17 cellular contexts compared by ENCODE assay signal in genomic region chr9:85744481-85744880, GRCh38. TPM values are rescaled to one million over a fixed set of nuclear protein-coding genes. Genes with fewer than 3 reads are reported as not detected.
DNase-seq lines count a peak whose midpoint lies in the region; ATAC-seq and TF ChIP-seq lines count a peak whose summit lies in the region.
"Had no signal": no experiment of that assay in that cellular context is flagged by ENCODE, and none has a peak within 500 bp of the region (broad histone marks: within the 10 kb centered on the region; RNA-seq: fewer than 3 reads in every experiment).

No MANE protein-coding gene starts in this region.

- RAD21 ChIA-PET in HCT116 (lab: Charles Lee; ENCODE audit: low non-redundant PET in 1 of 2, low total read pairs in 2 of 2, uncharacterized antibody in 2 of 2, unreplicated experiment in 2 of 2): no interaction called here

- H3K36me3 ChIP-seq in HCT116 (ENCODE audit: control insufficient read depth in 1 of 2, insufficient read depth in 2 of 2, low read length in 2 of 2) (no peaks in the 10 kb centered on the region), neural progenitor cell (no peaks in the 10 kb centered on the region)

- peaks cover 17 to 32% of the 10 kb centered on the region in 2 experiments for H3K4me1 ChIP-seq in HCT116 (ENCODE audit: control insufficient read depth in 1 of 2, insufficient read depth in 2 of 2, low read length in 2 of 2)
- peaks cover 27% of the 10 kb centered on the region for H3K4me1 ChIP-seq in neural progenitor cell

- H3K27me3 ChIP-seq in HCT116 (ENCODE audit: insufficient read depth, low read length): peaks cover 10% of the 10 kb centered on the region; the same call in 1 of the 2 replicates
- H3K27me3 ChIP-seq in neural progenitor cell: no peaks in the 10 kb centered on the region

- no peak for ATAC-seq in activated CD4-positive, alpha-beta T cell treated with anti-CD3 and anti-CD28 coated beads for 36 hours
- ATAC-seq in HCT116 (no peak), GM18502 (IDR thresholded peaks at IDR 0.05; ENCODE audit: poor library complexity, unreplicated experiment) (no peak)
- no peak for ATAC-seq in effector memory CD8-positive, alpha-beta T cell (replicated peaks)
- ATAC-seq: A549 had no signal

- H4K20me1 ChIP-seq in HCT116 (ENCODE audit: insufficient read depth): no peaks in the 10 kb centered on the region
- peaks cover 15% of the 10 kb centered on the region for H4K20me1 ChIP-seq in neural progenitor cell (ENCODE audit: low read depth)

- no peak for DNase-seq in activated CD4-positive, alpha-beta T cell treated with anti-CD3 and anti-CD28 coated beads for 36 hours
- no peak for DNase-seq in activated CD4-positive, alpha-beta T cell treated with anti-CD3 and anti-CD28 coated beads, Interleukin-2, amount 50 U/mL, for 4 hours
- DNase-seq in HCT116 (ENCODE audit: low read depth, low spot score) (no peak), neural progenitor cell (ENCODE audit: low spot score) (no peak), UCSD-AML1 (lab: John Stamatoyannopoulos, UW; ENCODE audit: unreplicated experiment) (no peak)
- DNase-seq in effector memory CD8-positive, alpha-beta T cell: no peak
- DNase-seq in activated effector memory CD4-positive, alpha-beta T cell treated with anti-CD3 and anti-CD28 coated beads, Interleukin-2, amount 50 U/mL, for 16 hours: no peak
- DNase-seq: CD4-positive, CD25-positive, alpha-beta regulatory T cell; DMS79 treated with DMSO at 0.1 percent for 48 hours; GDM1; HFFc6; KG1; NCI-H187 treated with DMSO at 0.1 percent for 48 hours; NCI-H446; SHP77 treated with DMSO at 0.1 percent for 48 hours had no signal

- H3K4me3 ChIP-seq in HCT116 (replicated peaks in 1 of 2; ENCODE audit: low read depth in 1 of 2, low read length in 2 of 2) (no peak overlapping the region), neural progenitor cell (no peak overlapping the region)

- intact Hi-C loops in activated CD4-positive, alpha-beta T cell treated with anti-CD3 and anti-CD28 coated beads for 36 hours (cut with DNase I, micrococcal nuclease): loop anchor here in 1 of 2 experiments (5.0 kb wide), 1 partner anchor 608 kb away; the partner anchor contains the start of gene TUT7
- intact Hi-C loops in HCT116 (cut with micrococcal nuclease): no loop called here

- H3K4me3 Mint-ChIP-seq in activated CD4-positive, alpha-beta T cell treated with anti-CD3 and anti-CD28 coated beads for 36 hours: no peak overlapping the region
- peak overlapping the region in 1 of 2 donors; percentile 75 for H3K4me3 Mint-ChIP-seq in effector memory CD8-positive, alpha-beta T cell
- no peak overlapping the region for H3K4me3 Mint-ChIP-seq in neural progenitor cell
- H3K4me3 Mint-ChIP-seq: HFFc6 had no signal

- POLR2A ChIA-PET in activated CD4-positive, alpha-beta T cell treated with anti-CD3 and anti-CD28 coated beads for 36 hours (lab: Charles Lee): no interaction called here
- POLR2A ChIA-PET in HCT116 (lab: Charles Lee): no interaction called here

- H3K4me1 Mint-ChIP-seq in activated CD4-positive, alpha-beta T cell treated with anti-CD3 and anti-CD28 coated beads for 36 hours: peaks cover 22% of the 10 kb centered on the region
- H3K4me1 Mint-ChIP-seq in effector memory CD8-positive, alpha-beta T cell (ENCODE audit: low read depth in 2 of 2): peaks cover 7 to 40% of the 10 kb centered on the region in 2 donors
- H3K4me1 Mint-ChIP-seq in neural progenitor cell: peaks cover 29% of the 10 kb centered on the region

- peak overlapping the region; percentile 84; the same call in 1 of the 2 replicates for H3K4me2 ChIP-seq in HCT116 (ENCODE audit: low read length)
- H3K4me2 ChIP-seq in neural progenitor cell: no peak overlapping the region

- no peaks in the 10 kb centered on the region for H3K9me2 ChIP-seq in HCT116 (ENCODE audit: insufficient read depth)

- no peak for TF ChIP-seq RAD21 in HCT116 (IDR thresholded peaks at IDR 0.05; ENCODE audit: low read depth)

- H2AFZ ChIP-seq in HCT116 (ENCODE audit: low read depth, low read length, poor library complexity, severe bottlenecking) (peak overlapping the region; percentile 95), neural progenitor cell (replicated peaks) (peak overlapping the region; percentile 70)

- no peaks in the 10 kb centered on the region for H3K9me3 Mint-ChIP-seq in activated CD4-positive, alpha-beta T cell treated with anti-CD3 and anti-CD28 coated beads for 36 hours (ENCODE audit: low read depth)
- no peaks in the 10 kb centered on the region for H3K9me3 Mint-ChIP-seq in effector memory CD8-positive, alpha-beta T cell
- no peaks in the 10 kb centered on the region for H3K9me3 Mint-ChIP-seq in neural progenitor cell
- H3K9me3 Mint-ChIP-seq: HFFc6 had no signal

- TF ChIP-seq POLR2A in HCT116 (IDR thresholded peaks at IDR 0.05; ENCODE audit: borderline replicate concordance, extremely low read depth, insufficient read depth, insufficient read length): no peak

- H3K79me2 ChIP-seq in HCT116 (ENCODE audit: insufficient read depth, low read length) (peaks cover 15% of the 10 kb centered on the region; the same call in 1 of the 2 replicates), neural progenitor cell (ENCODE audit: low read depth) (peaks cover 18% of the 10 kb centered on the region)

- peaks cover 5% of the 10 kb centered on the region for H3K27me3 Mint-ChIP-seq in activated CD4-positive, alpha-beta T cell treated with anti-CD3 and anti-CD28 coated beads for 36 hours
- no peaks in the 10 kb centered on the region for H3K27me3 Mint-ChIP-seq in effector memory CD8-positive, alpha-beta T cell
- H3K27me3 Mint-ChIP-seq in neural progenitor cell (ENCODE audit: insufficient read depth, low read depth): no peaks in the 10 kb centered on the region

- H3K9ac ChIP-seq in HCT116 (ENCODE audit: low read length) (no peak overlapping the region), neural progenitor cell (no peak overlapping the region)

- CTCF ChIA-PET in activated CD4-positive, alpha-beta T cell treated with anti-CD3 and anti-CD28 coated beads for 36 hours (lab: Charles Lee): interaction anchor here (0.9 kb wide), 1 partner anchor 46 kb away, joined by 4 read pairs; no protein-coding TSS in a partner anchor
- CTCF ChIA-PET in HCT116 (lab: Charles Lee): interaction anchor here (1.0 kb wide), 1 partner anchor 46 kb away, joined by 3 read pairs; no protein-coding TSS in a partner anchor

- H3K9me3 ChIP-seq in HCT116 (ENCODE audit: control insufficient read depth in 1 of 2, insufficient read depth in 1 of 2, low read depth in 1 of 2, low read length in 2 of 2) (no peaks in the 10 kb centered on the region), neural progenitor cell (ENCODE audit: low read depth) (no peaks in the 10 kb centered on the region)
- H3K9me3 ChIP-seq: A549 had no signal

- H3K27ac ChIP-seq in HCT116 (ENCODE audit: low read depth, low read length) (no peak overlapping the region), neural progenitor cell (no peak overlapping the region)

- no peak for TF ChIP-seq CTCF in HCT116 (IDR thresholded peaks at IDR 0.05 in 2 of 3, conservative IDR thresholded peaks at IDR 0.05 in 1 of 3; ENCODE audit: borderline replicate concordance in 1 of 3, insufficient read depth in 1 of 3, low read depth in 2 of 3, low read length in 2 of 3)
- TF ChIP-seq CTCF in neural progenitor cell (IDR thresholded peaks at IDR 0.05): no peak

- H3F3A ChIP-seq in neural progenitor cell (ENCODE audit: low read depth): peaks cover 31% of the 10 kb centered on the region

- peak overlapping the region; percentile 45 for H3K27ac Mint-ChIP-seq in activated CD4-positive, alpha-beta T cell treated with anti-CD3 and anti-CD28 coated beads for 36 hours
- H3K27ac Mint-ChIP-seq in effector memory CD8-positive, alpha-beta T cell: peak overlapping the region; percentile 44 to 75
- H3K27ac Mint-ChIP-seq in neural progenitor cell: no peak overlapping the region
- H3K27ac Mint-ChIP-seq: CD4-positive, CD25-positive, alpha-beta regulatory T cell; HFFc6 had no signal

- no TSS peak for BruUV-seq in HCT116 (replicated peaks; lab: Mats Ljungman, UMichigan)

- peaks cover 4% of the 10 kb centered on the region for H3K36me3 Mint-ChIP-seq in activated CD4-positive, alpha-beta T cell treated with anti-CD3 and anti-CD28 coated beads for 36 hours (ENCODE audit: low read depth)
- peaks cover 9% of the 10 kb centered on the region for H3K36me3 Mint-ChIP-seq in effector memory CD8-positive, alpha-beta T cell (ENCODE audit: insufficient read depth)
- no peaks in the 10 kb centered on the region for H3K36me3 Mint-ChIP-seq in neural progenitor cell
- H3K36me3 Mint-ChIP-seq: CD4-positive, CD25-positive, alpha-beta regulatory T cell had no signal

TF ChIP-seq in HCT116, 20 proteins besides CTCF, POLR2A, EP300 and RAD21 (continues in another document):
- TF ChIP-seq ATF3 (IDR thresholded peaks at IDR 0.05) (no peak), EGR1 (IDR thresholded peaks at IDR 0.05; ENCODE audit: low read depth) (no peak), TCF7L2 (IDR thresholded peaks at IDR 0.05; ENCODE audit: borderline replicate concordance, extremely low read depth, insufficient read depth, insufficient read length) (no peak), SRF (IDR thresholded peaks at IDR 0.05; ENCODE audit: low read depth) (no peak), ZBTB33 (IDR thresholded peaks at IDR 0.05; ENCODE audit: extremely low read depth, insufficient replicate concordance, low read length) (no peak), CBX3 (IDR thresholded peaks at IDR 0.05; ENCODE audit: low read depth) (no peak), ZFX (IDR thresholded peaks at IDR 0.05) (no peak), EZH2 (IDR thresholded peaks at IDR 0.05) (no peak), ELF1 (IDR thresholded peaks at IDR 0.05; ENCODE audit: borderline replicate concordance, low read depth) (no peak)

RNA-seq across cellular contexts. Expression of gene AGTPBP1, which starts 2.7 kb away (rescaled TPM):
- total RNA-seq in activated CD4-positive, alpha-beta T cell treated with anti-CD3 and anti-CD28 coated beads for 36 hours: 10 to 100 TPM; 39.8 to 45.9 TPM
- total RNA-seq in HCT116 (2021; ENCODE audit: unreplicated experiment) (17.4 TPM), neural progenitor cell (ENCODE audit: low replicate concordance) (81.5 and 122 TPM in 2 replicates)
- 5.3 and 7.1 TPM in 2 replicates for polyA plus RNA-seq in HCT116 (2012)
